ENCODE assay signal across 8 cellular contexts in genomic region chr5:91381774-91382492, GRCh38. TPM values are rescaled to one million over a fixed set of nuclear protein-coding genes. Genes with fewer than 3 reads are reported as not detected.
DNase-seq lines count a peak whose midpoint lies in the region; ATAC-seq and TF ChIP-seq lines count a peak whose summit lies in the region.

No MANE protein-coding gene starts in this region.

- H3K27me3 Mint-ChIP-seq in activated CD4-positive, alpha-beta memory T cell treated with anti-CD3 and anti-CD28 coated beads, Interleukin-2, amount 10 ng/mL, durations not matched to agents 7 days and 5 days: no peaks in the 10 kb centered on the region
- H3K27me3 Mint-ChIP-seq in memory B cell: no peaks in the 10 kb centered on the region

- peaks cover 4% of the 10 kb centered on the region for H3K36me3 ChIP-seq in effector memory CD4-positive, alpha-beta T cell (ENCODE audit: control insufficient read depth, insufficient read depth, low read length)

- H3K27me3 ChIP-seq in effector memory CD4-positive, alpha-beta T cell (replicated peaks; ENCODE audit: control insufficient read depth, insufficient read depth, low read length, poor library complexity, severe bottlenecking): no peaks in the 10 kb centered on the region

- ATAC-seq in HG03378 (IDR thresholded peaks at IDR 0.05; ENCODE audit: unreplicated experiment) (peak; percentile 7), memory B cell (ENCODE audit: low read depth) (peak; percentile 22), HG02840 (IDR thresholded peaks at IDR 0.05; ENCODE audit: low FRiP score, unreplicated experiment) (no peak)

- H3K4me1 Mint-ChIP-seq in activated CD4-positive, alpha-beta memory T cell treated with anti-CD3 and anti-CD28 coated beads, Interleukin-2, amount 10 ng/mL, durations not matched to agents 7 days and 5 days: peaks cover 35% of the 10 kb centered on the region
- H3K4me1 Mint-ChIP-seq in memory B cell: peaks cover 9% of the 10 kb centered on the region

- H3K9me3 ChIP-seq in effector memory CD4-positive, alpha-beta T cell (ENCODE audit: control insufficient read depth, low read length): no peaks in the 10 kb centered on the region

- H3K27ac Mint-ChIP-seq in activated CD4-positive, alpha-beta memory T cell treated with anti-CD3 and anti-CD28 coated beads, Interleukin-2, amount 10 ng/mL, durations not matched to agents 7 days and 5 days: peak overlapping the region; percentile 97
- peak overlapping the region; percentile 99 for H3K27ac Mint-ChIP-seq in memory B cell

- peak overlapping the region; percentile 60 for H3K4me3 ChIP-seq in GM12875 (ENCODE audit: low read depth, low read length)
- H3K4me3 ChIP-seq in effector memory CD4-positive, alpha-beta T cell (ENCODE audit: insufficient read depth, low read depth, low read length, poor library complexity, severe bottlenecking): peak overlapping the region; percentile 63

- POLR2A ChIA-PET in activated CD4-positive, alpha-beta memory T cell treated with anti-CD3 and anti-CD28 coated beads, Interleukin-2, amount 10 ng/mL, durations not matched to agents 7 days and 5 days (lab: Charles Lee): interaction anchor here (0.8 to 4.8 kb wide), 16 partner anchors 12 to 972 kb away, joined by 3 to 192 read pairs (median 32); partner anchors contain the start of gene CETN3

- peak overlapping the region; percentile 87 for H3K4me3 Mint-ChIP-seq in activated CD4-positive, alpha-beta memory T cell treated with anti-CD3 and anti-CD28 coated beads, Interleukin-2, amount 10 ng/mL, durations not matched to agents 7 days and 5 days
- H3K4me3 Mint-ChIP-seq in memory B cell: peak overlapping the region; percentile 94

- DNase-seq in NCI-H82 (lab: John Stamatoyannopoulos, UW): peak; percentile 90
- peak; percentile 86 for DNase-seq in activated CD4-positive, alpha-beta memory T cell treated with anti-CD3 and anti-CD28 coated beads, Interleukin-2, amount 10 ng/mL, durations not matched to agents 7 days and 5 days
- peak; percentile 65 to 79 (median 67) for DNase-seq in effector memory CD4-positive, alpha-beta T cell
- DNase-seq in memory B cell (ENCODE audit: low spot score in 2 of 2): peak; percentile 30 to 67
- peak; percentile 58 for DNase-seq in stimulated activated CD8-positive, alpha-beta memory T cell treated with anti-CD3 and anti-CD28 coated beads, Interleukin-12 subunit alpha, Interleukin-12 subunit beta, amount 100 ng/mL, for 1 hour (ENCODE audit: low read depth)

- peaks cover 14% of the 10 kb centered on the region for H3K4me1 ChIP-seq in effector memory CD4-positive, alpha-beta T cell (ENCODE audit: control insufficient read depth, insufficient read depth, low read length, poor library complexity, severe bottlenecking)

- TF ChIP-seq CTCF in GM12875 (IDR thresholded peaks at IDR 0.05; ENCODE audit: borderline replicate concordance, insufficient read depth, low read depth, low read length): no peak

- peaks cover 38% of the 10 kb centered on the region for H3K36me3 Mint-ChIP-seq in activated CD4-positive, alpha-beta memory T cell treated with anti-CD3 and anti-CD28 coated beads, Interleukin-2, amount 10 ng/mL, durations not matched to agents 7 days and 5 days (ENCODE audit: low read depth)
- peaks cover 6% of the 10 kb centered on the region for H3K36me3 Mint-ChIP-seq in memory B cell

- CTCF ChIA-PET in activated CD4-positive, alpha-beta memory T cell treated with anti-CD3 and anti-CD28 coated beads, Interleukin-2, amount 10 ng/mL, durations not matched to agents 7 days and 5 days (lab: Charles Lee): interaction anchor here (6.5 to 7.7 kb wide), 3 partner anchors 155 to 516 kb away, joined by 37 to 243 read pairs (median 129); no protein-coding TSS in a partner anchor

- peak overlapping the region; percentile 98 for H3K27ac ChIP-seq in effector memory CD4-positive, alpha-beta T cell (ENCODE audit: insufficient read depth, low read length, poor library complexity, severe bottlenecking)

- no peaks in the 10 kb centered on the region for H3K9me3 Mint-ChIP-seq in activated CD4-positive, alpha-beta memory T cell treated with anti-CD3 and anti-CD28 coated beads, Interleukin-2, amount 10 ng/mL, durations not matched to agents 7 days and 5 days
- H3K9me3 Mint-ChIP-seq in memory B cell: no peaks in the 10 kb centered on the region

RNA-seq across cellular contexts. Expression of gene ARRDC3, which starts 1.2 kb away (rescaled TPM):
- 10 to 100 TPM; 46.5 to 47.1 TPM for total RNA-seq in activated CD4-positive, alpha-beta memory T cell treated with anti-CD3 and anti-CD28 coated beads, Interleukin-2, amount 10 ng/mL, durations not matched to agents 7 days and 5 days
